Comparison of ENCODE assay signal across 9 cellular contexts in the genomic region with DNA sequence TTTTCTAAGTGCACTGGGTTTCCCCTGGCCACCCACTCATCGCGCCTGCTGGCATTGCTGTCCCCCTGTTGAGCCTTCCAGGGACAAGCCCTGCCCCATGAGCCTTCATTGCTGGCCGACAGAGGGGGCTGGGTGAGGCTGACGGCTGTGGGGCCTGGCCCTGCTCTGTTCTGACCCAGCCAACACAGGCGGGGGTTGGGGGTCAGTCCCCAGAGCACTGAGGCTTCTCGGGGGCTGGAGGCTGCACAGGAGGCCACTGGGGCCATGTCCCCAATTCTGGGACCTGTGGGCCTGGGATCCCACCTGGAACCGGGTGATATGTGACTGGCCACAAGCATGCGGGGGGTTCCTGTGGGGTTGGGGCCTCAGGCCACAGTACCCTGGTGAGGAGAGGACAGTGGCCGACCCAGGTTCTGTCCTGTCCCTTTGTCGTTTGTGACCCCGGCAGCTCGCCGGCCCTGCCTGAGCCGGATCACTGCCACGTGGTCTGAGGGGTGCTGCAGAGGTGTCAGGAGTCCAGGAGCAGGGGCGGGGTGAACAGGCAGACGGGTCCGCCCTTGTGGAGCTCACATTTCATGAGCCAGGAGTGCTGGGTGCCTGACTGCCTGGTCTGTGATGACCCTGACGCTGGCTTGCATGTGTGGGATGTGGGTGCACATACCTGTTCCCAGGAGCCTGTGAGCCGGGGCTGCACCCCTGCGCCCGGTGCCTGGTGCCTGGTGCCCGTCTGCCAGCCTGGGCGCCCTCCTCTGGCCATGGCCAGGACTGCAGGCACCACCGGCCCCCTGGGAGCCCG. TPM values are rescaled to one million over a fixed set of nuclear protein-coding genes. Genes with fewer than 3 reads are reported as not detected.
DNase-seq lines count a peak whose midpoint lies in the region; ATAC-seq and TF ChIP-seq lines count a peak whose summit lies in the region.
"Had no signal": no experiment of that assay in that cellular context is flagged by ENCODE, and none has a peak within 500 bp of the region (broad histone marks: within the 10 kb centered on the region; RNA-seq: fewer than 3 reads in every experiment).

No MANE protein-coding gene starts in this region.

- no peak overlapping the region for H3K27ac ChIP-seq in esophagus muscularis mucosa (replicated peaks in 1 of 4)
- no peak overlapping the region for H3K27ac ChIP-seq in parathyroid adenoma

- H2AFZ ChIP-seq in parathyroid adenoma = no peak overlapping the region

- peak; percentile 75 for DNase-seq in DMS 273 (lab: John Stamatoyannopoulos, UW; ENCODE audit: unreplicated experiment)
- no peak for DNase-seq in DMS 273 treated with DMSO at 0.1 percent for 48 hours (lab: John Stamatoyannopoulos, UW)
- peak; percentile 26 for DNase-seq in NCI-H748 (lab: John Stamatoyannopoulos, UW; ENCODE audit: unreplicated experiment)
- DNase-seq in activated CD8-positive, alpha-beta memory T cell treated with anti-CD3 and anti-CD28 coated beads, Interleukin-2, amount 50 U/mL, for 48 hours = peak; percentile 93
- DNase-seq in esophagus muscularis mucosa (ENCODE audit: extremely low spot score) = no peak
- DNase-seq in globus pallidus (ENCODE audit: low spot score) = no peak

- no peak for TF ChIP-seq EP300 in esophagus muscularis mucosa (IDR thresholded peaks at IDR 0.05)

- H3K4me3 ChIP-seq in esophagus muscularis mucosa (no peak overlapping the region), parathyroid adenoma (ENCODE audit: low read depth, low read length) (no peak overlapping the region)

- H3K27me3 ChIP-seq in esophagus muscularis mucosa (peaks cover 0 to 48% (median 8%) of the 10 kb centered on the region in 4 donors), parathyroid adenoma (ENCODE audit: control insufficient read depth, insufficient read depth, low read length) (no peaks in the 10 kb centered on the region)

- H3K4me1 ChIP-seq in esophagus muscularis mucosa (peaks cover 0 to 11% (median 3%) of the 10 kb centered on the region in 4 donors), parathyroid adenoma (no peaks in the 10 kb centered on the region)

- TF ChIP-seq CTCF in esophagus muscularis mucosa (IDR thresholded peaks at IDR 0.05) (peak; percentile 46 to 74 (median 52)), parathyroid adenoma (IDR thresholded peaks at IDR 0.05) (peak; percentile 75)

- ATAC-seq in GM19463 (IDR thresholded peaks at IDR 0.05; ENCODE audit: unreplicated experiment) = no peak

- TF ChIP-seq POLR2A in esophagus muscularis mucosa (IDR thresholded peaks at IDR 0.05; ENCODE audit: low read depth) = no peak

- no peak overlapping the region for H3K4me2 ChIP-seq in parathyroid adenoma (ENCODE audit: low read length)

- intact Hi-C loops in esophagus muscularis mucosa (cut with DNase I) = no loop called here

- WGBS in esophagus muscularis mucosa = 60% methylated on average over 3 of the region's 26 CpGs

- no peaks in the 10 kb centered on the region for H3K9me3 ChIP-seq in esophagus muscularis mucosa
- no peaks in the 10 kb centered on the region for H3K9me3 ChIP-seq in parathyroid adenoma (ENCODE audit: control insufficient read depth, low read length)

- H3K79me2 ChIP-seq in parathyroid adenoma = no peaks in the 10 kb centered on the region

- H3K9ac ChIP-seq in parathyroid adenoma = no peak overlapping the region

- peaks cover 19 to 37% (median 35%) of the 10 kb centered on the region in 4 donors for H3K36me3 ChIP-seq in esophagus muscularis mucosa
- no peaks in the 10 kb centered on the region for H3K36me3 ChIP-seq in parathyroid adenoma (ENCODE audit: control insufficient read depth, insufficient read depth, low read length)

RNA-seq across cellular contexts. Expression of gene COL20A1, which starts 2.1 kb away (rescaled TPM):
- total RNA-seq in esophagus muscularis mucosa = under 1 TPM in 1 of 4 donors, not detected in 3; 0.32 TPM
- total RNA-seq: dermis microvascular lymphatic vessel endothelial cell had no signal

RNA-seq across cellular contexts. Expression of gene ARFGAP1, which starts 18.3 kb away (rescaled TPM):
- 10 to 100 TPM; 35.8 to 50.9 (median 39.5) TPM for total RNA-seq in esophagus muscularis mucosa

RNA-seq across cellular contexts. Expression of gene NKAIN4, which starts 36.6 kb away (rescaled TPM):
- total RNA-seq in esophagus muscularis mucosa = under 1 TPM in 2 of 4 donors, not detected in 2; 0.17 to 0.45 TPM
- total RNA-seq: dermis microvascular lymphatic vessel endothelial cell had no signal

RNA-seq across cellular contexts. Expression of gene BIRC7, which starts 55.2 kb away (rescaled TPM):
- not detected for total RNA-seq in esophagus muscularis mucosa
- total RNA-seq: dermis microvascular lymphatic vessel endothelial cell had no signal

Comparison
In these comparisons a context has a peak if more than half of its experiments do, and no peak if none do; other contexts are left out.
1. DNase-seq: peak in DMS 273 (single experiment), NCI-H748 (single experiment) and activated CD8-positive, alpha-beta memory T cell treated with anti-CD3 and anti-CD28 coated beads, Interleukin-2, amount 50 U/mL, for 48 hours (single experiment); none in DMS 273 treated with DMSO at 0.1 percent for 48 hours (single experiment), esophagus muscularis mucosa (single experiment) and globus pallidus (single experiment).